ENCODE assay signal across 22 cellular contexts in the genomic region with DNA sequence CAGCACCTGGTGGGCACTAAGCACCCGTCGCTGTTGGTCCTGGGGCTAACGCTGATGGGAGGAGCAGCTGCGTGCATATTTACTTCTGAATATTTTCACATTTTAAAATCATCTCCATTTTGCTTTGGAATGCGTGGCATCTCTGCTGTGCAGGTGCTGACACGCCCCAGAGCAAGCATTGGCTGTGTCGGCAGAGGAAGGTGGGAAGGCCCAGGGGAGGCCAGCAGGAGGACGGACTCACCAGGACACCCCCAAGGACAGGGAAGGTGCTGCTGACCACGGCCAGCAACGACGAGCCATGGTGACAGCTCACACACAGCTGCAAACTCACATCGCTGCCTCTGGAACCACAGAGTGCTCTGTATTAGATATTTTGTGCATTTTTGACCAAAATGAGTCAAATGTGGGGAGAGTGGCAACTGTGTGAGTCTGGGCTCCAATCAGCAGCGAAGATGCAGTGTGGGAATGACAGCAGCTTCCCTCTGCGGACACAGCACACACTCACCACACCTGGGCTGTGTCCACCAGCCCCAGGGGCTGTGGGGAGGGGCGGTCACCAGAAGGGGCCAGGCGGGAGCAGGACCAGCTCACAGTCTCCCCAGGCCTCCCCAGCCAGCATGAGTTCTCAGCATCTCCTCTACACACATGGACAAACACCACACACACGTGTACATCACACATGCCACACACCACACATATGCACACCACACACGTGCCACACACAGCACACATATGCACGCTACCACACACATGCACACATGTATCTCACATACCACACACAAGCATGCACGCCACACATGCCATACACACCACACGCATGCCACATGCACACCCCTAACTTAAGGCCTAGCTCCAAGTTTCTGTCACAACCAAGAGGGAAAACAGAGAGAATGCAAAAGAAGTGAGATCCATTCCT. TPM values are rescaled to one million over a fixed set of nuclear protein-coding genes. Genes with fewer than 3 reads are reported as not detected.
DNase-seq lines count a peak whose midpoint lies in the region; ATAC-seq and TF ChIP-seq lines count a peak whose summit lies in the region.
"Had no signal": no experiment of that assay in that cellular context is flagged by ENCODE, and none has a peak within 500 bp of the region (broad histone marks: within the 10 kb centered on the region; RNA-seq: fewer than 3 reads in every experiment).

No MANE protein-coding gene starts in this region.

- H3K9ac ChIP-seq in neural progenitor cell = no peak overlapping the region
- no peak overlapping the region for H3K9ac ChIP-seq in smooth muscle cell (ENCODE audit: low read depth)
- H3K9ac ChIP-seq: GM23248 had no signal

- BruUV-seq in Caco-2 (replicated peaks; lab: Mats Ljungman, UMichigan) = no TSS peak
- BruUV-seq in Calu3 (replicated peaks; lab: Mats Ljungman, UMichigan) = no TSS peak

- H3K27me3 ChIP-seq in Caco-2 (replicated peaks; ENCODE audit: control insufficient read depth, insufficient read depth, low read length) (no peaks in the 10 kb centered on the region), neural progenitor cell (no peaks in the 10 kb centered on the region), smooth muscle cell (ENCODE audit: low read depth) (no peaks in the 10 kb centered on the region)
- H3K27me3 ChIP-seq: Peyer's patch had no signal

- 82% methylated on average over 21 of the region's 21 CpGs for WGBS in smooth muscle cell (ENCODE audit: low lambda C conversion rate)

- H4K20me1 ChIP-seq in neural progenitor cell (ENCODE audit: low read depth) (no peaks in the 10 kb centered on the region), smooth muscle cell (ENCODE audit: low read depth) (no peaks in the 10 kb centered on the region)

- H3K4me1 ChIP-seq in Caco-2 = peaks cover 14% of the 10 kb centered on the region
- no peaks in the 10 kb centered on the region for H3K4me1 ChIP-seq in HEK293 (ENCODE audit: control insufficient read depth, insufficient read depth, low read length)
- no peaks in the 10 kb centered on the region for H3K4me1 ChIP-seq in neural progenitor cell
- H3K4me1 ChIP-seq in smooth muscle cell (ENCODE audit: low read depth) = no peaks in the 10 kb centered on the region
- H3K4me1 ChIP-seq: Peyer's patch had no signal

- H3K36me3 Mint-ChIP-seq in Caco-2 (ENCODE audit: insufficient read depth, unreplicated experiment) (peaks cover 7% of the 10 kb centered on the region), neural progenitor cell (no peaks in the 10 kb centered on the region), Calu3 (ENCODE audit: insufficient read depth, unreplicated experiment) (peaks cover 3% of the 10 kb centered on the region), CD14-positive monocyte (no peaks in the 10 kb centered on the region)
- H3K36me3 Mint-ChIP-seq in activated CD8-positive, alpha-beta T cell treated with anti-CD3 and anti-CD28 coated beads for 36 hours (ENCODE audit: low read depth) = no peaks in the 10 kb centered on the region
- H3K36me3 Mint-ChIP-seq: CD8-positive, alpha-beta memory T cell had no signal

- H3K9me3 ChIP-seq in Caco-2 = peaks cover 5% of the 10 kb centered on the region; the same call in 1 of the 2 replicates
- no peaks in the 10 kb centered on the region for H3K9me3 ChIP-seq in HEK293 (ENCODE audit: control insufficient read depth, insufficient read depth, low read depth, low read length)
- no peaks in the 10 kb centered on the region for H3K9me3 ChIP-seq in neural progenitor cell (ENCODE audit: low read depth)
- H3K9me3 ChIP-seq in smooth muscle cell (replicated peaks; ENCODE audit: low read depth) = no peaks in the 10 kb centered on the region
- H3K9me3 ChIP-seq: Peyer's patch had no signal

- intact Hi-C loops in Caco-2 (cut with micrococcal nuclease; ENCODE audit: unreplicated experiment) = loop anchor here (10.0 kb wide), 1 partner anchor 55 kb away; a partner anchor contains a TSS
- intact Hi-C loops in activated CD8-positive, alpha-beta T cell treated with anti-CD3 and anti-CD28 coated beads for 36 hours (cut with micrococcal nuclease) = no loop called here
- intact Hi-C loops in Calu3 (cut with micrococcal nuclease; ENCODE audit: unreplicated experiment) = no loop called here
- intact Hi-C loops in CD14-positive monocyte (cut with micrococcal nuclease) = no loop called here

- no peaks in the 10 kb centered on the region for H3K27me3 Mint-ChIP-seq in Caco-2 (ENCODE audit: insufficient read depth, unreplicated experiment)
- peaks cover 10% of the 10 kb centered on the region for H3K27me3 Mint-ChIP-seq in neural progenitor cell (ENCODE audit: insufficient read depth, low read depth)
- peaks cover 2% of the 10 kb centered on the region for H3K27me3 Mint-ChIP-seq in activated CD8-positive, alpha-beta T cell treated with anti-CD3 and anti-CD28 coated beads for 36 hours
- no peaks in the 10 kb centered on the region for H3K27me3 Mint-ChIP-seq in Calu3 (ENCODE audit: unreplicated experiment)
- H3K27me3 Mint-ChIP-seq in CD14-positive monocyte (ENCODE audit: low read depth in 3 of 3) = peaks cover 0 to 9% (median 6%) of the 10 kb centered on the region in 3 donors

- H3K27ac Mint-ChIP-seq in Caco-2 (ENCODE audit: unreplicated experiment) (peak overlapping the region; percentile 90), neural progenitor cell (peak overlapping the region; percentile 46), Calu3 (ENCODE audit: unreplicated experiment) (no peak overlapping the region), CD14-positive monocyte (peak overlapping the region in 1 of 7 donors; percentile 76)
- no peak overlapping the region for H3K27ac Mint-ChIP-seq in activated CD8-positive, alpha-beta T cell treated with anti-CD3 and anti-CD28 coated beads for 36 hours
- H3K27ac Mint-ChIP-seq: CD8-positive, alpha-beta memory T cell had no signal

- H3F3A ChIP-seq in neural progenitor cell (ENCODE audit: low read depth) (no peaks in the 10 kb centered on the region), smooth muscle cell (ENCODE audit: low read depth) (no peaks in the 10 kb centered on the region)

- H3K27ac ChIP-seq in HEK293 (ENCODE audit: extremely low read depth, low read depth, low read length) (no peak overlapping the region), VCaP (peak overlapping the region; percentile 84), neural progenitor cell (no peak overlapping the region), smooth muscle cell (ENCODE audit: low read depth) (no peak overlapping the region)
- H3K27ac ChIP-seq: GM23248, Peyer's patch had no signal

- no peak overlapping the region for H3K4me3 ChIP-seq in Caco-2 (ENCODE audit: low read depth, low read length)
- H3K4me3 ChIP-seq in HEK293 (ENCODE audit: low read depth, low read length) = no peak overlapping the region
- H3K4me3 ChIP-seq in neural progenitor cell = no peak overlapping the region
- H3K4me3 ChIP-seq in smooth muscle cell = no peak overlapping the region
- H3K4me3 ChIP-seq: GM23248, Peyer's patch had no signal

- CTCF ChIA-PET in Caco-2 (lab: Charles Lee) = interaction anchor here (0.6 kb wide), 1 partner anchor 72 kb away, joined by 3 read pairs; no protein-coding TSS in a partner anchor
- CTCF ChIA-PET in HEK293 (lab: Yijun Ruan, JAX) = no interaction called here
- CTCF ChIA-PET in activated CD8-positive, alpha-beta T cell treated with anti-CD3 and anti-CD28 coated beads for 36 hours (lab: Charles Lee) = no interaction called here
- CTCF ChIA-PET in Calu3 (lab: Charles Lee) = interaction anchor here (0.5 kb wide), 1 partner anchor 256 kb away, joined by 6 read pairs; no protein-coding TSS in a partner anchor

- H3K9me3 Mint-ChIP-seq in Caco-2 (ENCODE audit: unreplicated experiment) = no peaks in the 10 kb centered on the region
- H3K9me3 Mint-ChIP-seq in neural progenitor cell = peaks cover 5% of the 10 kb centered on the region
- H3K9me3 Mint-ChIP-seq in activated CD8-positive, alpha-beta T cell treated with anti-CD3 and anti-CD28 coated beads for 36 hours = no peaks in the 10 kb centered on the region
- peaks cover 2% of the 10 kb centered on the region for H3K9me3 Mint-ChIP-seq in Calu3 (ENCODE audit: low read depth, unreplicated experiment)
- H3K9me3 Mint-ChIP-seq in CD14-positive monocyte = peaks cover 0 to 2% (median 0%) of the 10 kb centered on the region in 7 donors
- H3K9me3 Mint-ChIP-seq: CD8-positive, alpha-beta memory T cell had no signal

- TF ChIP-seq CTCF in Caco-2 (IDR thresholded peaks at IDR 0.05; ENCODE audit: insufficient read depth in 1 of 2, low read depth in 1 of 2, low read length in 1 of 2, severe bottlenecking in 1 of 2, unreplicated experiment in 1 of 2) = no peak
- no peak for TF ChIP-seq CTCF in HEK293 (tag by site-specific recombination; IDR thresholded peaks at IDR 0.05)
- TF ChIP-seq CTCF in VCaP (conservative IDR thresholded peaks at IDR 0.05) = no peak
- TF ChIP-seq CTCF in neural progenitor cell (IDR thresholded peaks at IDR 0.05) = no peak
- no peak for TF ChIP-seq CTCF in activated CD8-positive, alpha-beta T cell treated with anti-CD3 and anti-CD28 coated beads for 36 hours (IDR thresholded peaks at IDR 0.05)
- TF ChIP-seq CTCF in Calu3 (IDR thresholded peaks at IDR 0.05; ENCODE audit: unreplicated experiment) = no peak
- TF ChIP-seq CTCF in CD14-positive monocyte (IDR thresholded peaks at IDR 0.05) = no peak
- TF ChIP-seq CTCF in smooth muscle cell (IDR thresholded peaks at IDR 0.05; ENCODE audit: borderline replicate concordance, insufficient read depth, poor library complexity, severe bottlenecking) = no peak

- H3K4me1 Mint-ChIP-seq in Caco-2 (ENCODE audit: low read depth, unreplicated experiment) (peaks cover 13% of the 10 kb centered on the region), neural progenitor cell (peaks cover 2% of the 10 kb centered on the region), Calu3 (ENCODE audit: low read depth, unreplicated experiment) (no peaks in the 10 kb centered on the region), CD14-positive monocyte (no peaks in the 10 kb centered on the region)
- H3K4me1 Mint-ChIP-seq in activated CD8-positive, alpha-beta T cell treated with anti-CD3 and anti-CD28 coated beads for 36 hours (ENCODE audit: low read depth) = no peaks in the 10 kb centered on the region
- H3K4me1 Mint-ChIP-seq: CD8-positive, alpha-beta memory T cell had no signal

- H3K4me3 Mint-ChIP-seq in Caco-2 (ENCODE audit: unreplicated experiment) (peak overlapping the region; percentile 53), neural progenitor cell (no peak overlapping the region), Calu3 (ENCODE audit: low read depth, unreplicated experiment) (no peak overlapping the region), CD14-positive monocyte (no peak overlapping the region)
- no peak overlapping the region for H3K4me3 Mint-ChIP-seq in activated CD8-positive, alpha-beta T cell treated with anti-CD3 and anti-CD28 coated beads for 36 hours
- H3K4me3 Mint-ChIP-seq: CD8-positive, alpha-beta memory T cell had no signal

- ATAC-seq in activated CD8-positive, alpha-beta T cell treated with anti-CD3 and anti-CD28 coated beads for 36 hours = no peak
- ATAC-seq: HCT116 had no signal

- no peak overlapping the region for H3K4me2 ChIP-seq in neural progenitor cell
- H3K4me2 ChIP-seq in smooth muscle cell = no peak overlapping the region

- H3K36me3 ChIP-seq in Caco-2 (ENCODE audit: control insufficient read depth, insufficient read depth, low read length) (no peaks in the 10 kb centered on the region; the same call in 1 of the 2 replicates), HEK293 (ENCODE audit: control insufficient read depth in 2 of 2, insufficient read depth in 1 of 2, low read length in 2 of 2) (no peaks in the 10 kb centered on the region), neural progenitor cell (no peaks in the 10 kb centered on the region), smooth muscle cell (ENCODE audit: low read depth) (no peaks in the 10 kb centered on the region)
- H3K36me3 ChIP-seq: Peyer's patch had no signal

- H3K79me2 ChIP-seq in neural progenitor cell (ENCODE audit: low read depth) (no peaks in the 10 kb centered on the region), smooth muscle cell (ENCODE audit: low read depth) (no peaks in the 10 kb centered on the region)

- DNase-seq in Caco-2 (peak; percentile 71 to 85), neural progenitor cell (ENCODE audit: low spot score) (no peak), Calu3 (no peak), CD14-positive monocyte (ENCODE audit: low spot score) (no peak), smooth muscle cell (lab: John Stamatoyannopoulos, UW; ENCODE audit: unreplicated experiment) (no peak)
- no peak for DNase-seq in activated CD8-positive, alpha-beta T cell treated with anti-CD3 and anti-CD28 coated beads for 36 hours
- DNase-seq: C1 segment of cervical spinal cord; CD8-positive, alpha-beta memory T cell; DMS53; GDM1; GM23248; Kasumi-1; NCI-H146; NCI-H2029; NCI-H2227 treated with DMSO at 0.1 percent for 48 hours; NCI-H510A; Peyer's patch; Right ventricle myocardium superior; SW 1271 had no signal

- POLR2A ChIA-PET in Caco-2 (lab: Charles Lee) = interaction anchor here (0.5 kb wide), 1 partner anchor 52 kb away, joined by 3 read pairs; no protein-coding TSS in a partner anchor
- POLR2A ChIA-PET in HEK293 (lab: Yijun Ruan, JAX) = no interaction called here
- POLR2A ChIA-PET in activated CD8-positive, alpha-beta T cell treated with anti-CD3 and anti-CD28 coated beads for 36 hours (lab: Charles Lee) = no interaction called here

- H2AFZ ChIP-seq in neural progenitor cell (replicated peaks) (no peak overlapping the region), smooth muscle cell (ENCODE audit: low read depth) (no peak overlapping the region)
- H2AFZ ChIP-seq: GM23248 had no signal

RNA-seq across cellular contexts. Expression of a gene that starts 58.2 kb away (rescaled TPM):
- total RNA-seq in Caco-2 (2022) = 1.4 and 2.6 TPM in 2 replicates
- 3.0 and 4.9 TPM in 2 replicates for total RNA-seq in neural progenitor cell (ENCODE audit: low replicate concordance)
- total RNA-seq in activated CD8-positive, alpha-beta T cell treated with anti-CD3 and anti-CD28 coated beads for 36 hours = under 1 TPM; 0.49 to 0.65 TPM
- total RNA-seq in Calu3 (2022) = 1.9 and 2.0 TPM in 2 replicates
- under 1 TPM; 0.25 to 0.97 TPM for polyA plus RNA-seq in CD14-positive monocyte
- 0.09 TPM in 2 replicates for total RNA-seq in smooth muscle cell
- polyA plus RNA-seq in smooth muscle cell = 0.87 TPM in 1 of 2 replicates, not detected in the other
- total RNA-seq: GM23248 had no signal

Comparison
In these comparisons a context has a peak if more than half of its experiments do, and no peak if none do; other contexts are left out.
1. DNase-seq: peak in Caco-2 (2 of 2); none in neural progenitor cell (single experiment), activated CD8-positive, alpha-beta T cell treated with anti-CD3 and anti-CD28 coated beads for 36 hours (single experiment), Calu3 (single experiment), CD14-positive monocyte (single experiment) and smooth muscle cell (single experiment).
2. H3K27ac Mint-ChIP-seq: peak in Caco-2 (single experiment) and neural progenitor cell (single experiment); none in activated CD8-positive, alpha-beta T cell treated with anti-CD3 and anti-CD28 coated beads for 36 hours (single experiment) and Calu3 (single experiment).
3. CTCF ChIA-PET loops: an anchor here in Caco-2 (0.6 kb wide) and Calu3 (0.5 kb wide); none called in HEK293 and activated CD8-positive, alpha-beta T cell treated with anti-CD3 and anti-CD28 coated beads for 36 hours.